In genomic region chr12:82329508-82329907, GRCh38 we compare ENCODE assay signal across 1 cellular context.
TF ChIP-seq lines count a peak whose summit lies in the region.

No MANE protein-coding gene starts in this region.

TF ChIP-seq in GM23338, 12 proteins besides CTCF, POLR2A, EP300 and RAD21 (continued from another document):
- TF ChIP-seq ZNF462 (CRISPR knock-in tag; IDR thresholded peaks at IDR 0.05) (no peak), EZH2phosphoT487 (IDR thresholded peaks at IDR 0.05; ENCODE audit: unreplicated experiment) (no peak), ZNF331 (CRISPR knock-in tag; IDR thresholded peaks at IDR 0.05; ENCODE audit: low read depth) (no peak), ZNF114 (CRISPR knock-in tag; IDR thresholded peaks at IDR 0.05) (no peak), REST (IDR thresholded peaks at IDR 0.05; ENCODE audit: unreplicated experiment) (no peak), CREB1 (CRISPR knock-in tag; IDR thresholded peaks at IDR 0.05; ENCODE audit: low read depth) (no peak), POLR2AphosphoS5 (IDR thresholded peaks at IDR 0.05; ENCODE audit: low read depth) (no peak), STAT1 (IDR thresholded peaks at IDR 0.05; ENCODE audit: unreplicated experiment) (no peak), ETS1 (IDR thresholded peaks at IDR 0.05) (no peak), JUNB (IDR thresholded peaks at IDR 0.05; ENCODE audit: unreplicated experiment) (no peak), NANOG (IDR thresholded peaks at IDR 0.05; ENCODE audit: borderline replicate concordance) (no peak)
